ENCODE assay signal across 8 cellular contexts in genomic region chr16:26569793-26570192, GRCh38.
A peak's percentile ranks its signal among the peaks of the same experiment; 100 is the strongest.
DNase-seq lines count a peak whose midpoint lies in the region; ATAC-seq and TF ChIP-seq lines count a peak whose summit lies in the region.

No MANE protein-coding gene starts in this region.

- TF ChIP-seq CTCF in HFFc6 (IDR thresholded peaks at IDR 0.05) = peak; percentile 16; the same call in 1 of the 2 replicates

- no peak overlapping the region for H3K4me3 Mint-ChIP-seq in HFFc6

- DNase-seq in ELR (ENCODE audit: low read depth) (peak; percentile 0), HFFc6 (no peak), SK-MEL-5 (ENCODE audit: low read depth, low spot score) (peak; percentile 44), left lobe of liver (ENCODE audit: low spot score) (no peak), EL (no peak)
- DNase-seq in effector CD8-positive, alpha-beta T cell (lab: John Stamatoyannopoulos, UW) = no peak

- H3K27me3 Mint-ChIP-seq in HFFc6 (ENCODE audit: insufficient read depth) = no peaks in the 10 kb centered on the region; the same call in 1 of the 2 replicates

- no peaks in the 10 kb centered on the region for H3K4me1 Mint-ChIP-seq in HFFc6 (ENCODE audit: low read depth)

- no peak overlapping the region for H3K27ac Mint-ChIP-seq in HFFc6

- ATAC-seq in left lobe of liver (peak; percentile 92), HG03439 (IDR thresholded peaks at IDR 0.05; ENCODE audit: unreplicated experiment) (no peak), GM21360 (IDR thresholded peaks at IDR 0.05; ENCODE audit: unreplicated experiment) (no peak)

- H3K9me3 Mint-ChIP-seq in HFFc6 = peaks cover 22% of the 10 kb centered on the region

- in situ Hi-C loops in SK-MEL-5 (cut with HindIII; ENCODE audit: low pct_unique_long_range_greater_than_20kb, low sequenced_read_pairs) = no loop called here

- no peaks in the 10 kb centered on the region for H3K36me3 Mint-ChIP-seq in HFFc6 (ENCODE audit: low read depth)

Comparison
In these comparisons a context has a peak if more than half of its experiments do, and no peak if none do; other contexts are left out.
1. DNase-seq: peak in ELR (single experiment) and SK-MEL-5 (single experiment); none in HFFc6 (single experiment), left lobe of liver (single experiment), EL (single experiment) and effector CD8-positive, alpha-beta T cell (single experiment).